ENCODE assay signal across 8 cellular contexts in genomic region chr3:150761831-150762661, GRCh38. TPM values are rescaled to one million over a fixed set of nuclear protein-coding genes. Genes with fewer than 3 reads are reported as not detected.
DNase-seq lines count a peak whose midpoint lies in the region; ATAC-seq and TF ChIP-seq lines count a peak whose summit lies in the region.

No MANE protein-coding gene starts in this region.

- H3K4me1 ChIP-seq in left ventricle myocardium inferior: peaks cover 68% of the 10 kb centered on the region
- peaks cover 8% of the 10 kb centered on the region for H3K4me1 ChIP-seq in parathyroid adenoma

- H3K27ac ChIP-seq in RWPE1 (peak overlapping the region; percentile 97), left ventricle myocardium inferior (replicated peaks) (peak overlapping the region; percentile 99), parathyroid adenoma (peak overlapping the region; percentile 90)

- CTCF ChIA-PET in RWPE1 (lab: Yijun Ruan, JAX): interaction anchor here (0.7 to 1.3 kb wide), 3 partner anchors 10 to 110 kb away, joined by 3 to 5 read pairs (median 5); no protein-coding TSS in a partner anchor

- H3K36me3 ChIP-seq in left ventricle myocardium inferior (peaks cover 6% of the 10 kb centered on the region), parathyroid adenoma (ENCODE audit: control insufficient read depth, insufficient read depth, low read length) (no peaks in the 10 kb centered on the region)

- H2AFZ ChIP-seq in parathyroid adenoma: peak overlapping the region; percentile 26

- DNase-seq in C1 segment of cervical spinal cord (lab: John Stamatoyannopoulos, UW) (peak in 11 of 14 donors; percentile 19 to 64 (median 34)), HT-29 (ENCODE audit: low spot score) (peak; percentile 79), RWPE1 (ENCODE audit: low spot score) (peak; percentile 59), amniotic stem cell (lab: John Stamatoyannopoulos, UW) (peak; percentile 56), left ventricle myocardium inferior (peak; percentile 40)

- H3K4me2 ChIP-seq in parathyroid adenoma (ENCODE audit: low read length): peak overlapping the region; percentile 88

- H3K9ac ChIP-seq in parathyroid adenoma: no peak overlapping the region

- H3K79me2 ChIP-seq in parathyroid adenoma: peaks cover 19% of the 10 kb centered on the region

- ATAC-seq in GM21737 (IDR thresholded peaks at IDR 0.05; ENCODE audit: unreplicated experiment) (no peak), GM18870 (IDR thresholded peaks at IDR 0.05; ENCODE audit: unreplicated experiment) (no peak)

- intact Hi-C loops in left ventricle myocardium inferior (cut with micrococcal nuclease): no loop called here

- H3K9me3 ChIP-seq in left ventricle myocardium inferior (replicated peaks) (no peaks in the 10 kb centered on the region), parathyroid adenoma (ENCODE audit: control insufficient read depth, low read length) (no peaks in the 10 kb centered on the region)

- TF ChIP-seq CTCF in RWPE1 (conservative IDR thresholded peaks at IDR 0.05; ENCODE audit: low read depth): no peak
- TF ChIP-seq CTCF in left ventricle myocardium inferior (IDR thresholded peaks at IDR 0.05; ENCODE audit: borderline replicate concordance): no peak
- no peak for TF ChIP-seq CTCF in parathyroid adenoma (IDR thresholded peaks at IDR 0.05)

- POLR2A ChIA-PET in RWPE1 (lab: Yijun Ruan, JAX; ENCODE audit: low non-redundant PET): interaction anchor here (0.5 kb wide), 1 partner anchor 24 kb away, joined by 3 read pairs; no protein-coding TSS in a partner anchor

- peak overlapping the region; percentile 88 for H3K4me3 ChIP-seq in left ventricle myocardium inferior
- peak overlapping the region; percentile 95 for H3K4me3 ChIP-seq in parathyroid adenoma (ENCODE audit: low read depth, low read length)

- H3K27me3 ChIP-seq in left ventricle myocardium inferior (ENCODE audit: low read depth) (no peaks in the 10 kb centered on the region), parathyroid adenoma (ENCODE audit: control insufficient read depth, insufficient read depth, low read length) (no peaks in the 10 kb centered on the region)

RNA-seq across cellular contexts. Expression of gene SIAH2, which starts 0.9 kb away (rescaled TPM):
- 117 and 133 TPM in 2 replicates for total RNA-seq in HT-29 (2014; rRNA removed; shearing (Covaris generic))
- total RNA-seq in left ventricle myocardium inferior: 23.0 TPM

RNA-seq across cellular contexts. Expression of gene ERICH6, which starts 58.3 kb away (rescaled TPM):
- not detected in 2 replicates for total RNA-seq in HT-29 (2014; rRNA removed; shearing (Covaris generic))
- 0.55 TPM for total RNA-seq in left ventricle myocardium inferior
